Comparison of ENCODE assay signal across 18 cellular contexts in the genomic region with DNA sequence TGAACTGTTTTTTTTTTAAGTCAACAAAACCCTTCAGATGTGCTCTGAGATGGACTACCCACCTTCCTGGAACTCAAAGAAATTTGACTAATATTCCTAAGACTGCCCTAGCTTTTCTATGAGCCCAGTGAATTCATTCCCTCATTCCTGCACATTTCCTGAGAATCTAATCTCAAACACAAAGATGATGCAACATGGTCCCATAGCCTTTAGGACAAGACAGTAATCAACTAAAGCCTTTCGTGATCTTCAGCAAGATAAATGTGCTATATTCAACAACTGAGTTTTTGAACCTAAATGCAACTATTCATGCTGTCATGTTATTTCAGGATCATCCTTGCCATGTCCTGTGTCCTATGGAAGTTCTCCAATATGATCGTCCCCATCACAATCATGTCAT. TPM values are rescaled to one million over a fixed set of nuclear protein-coding genes. Genes with fewer than 3 reads are reported as not detected.
DNase-seq lines count a peak whose midpoint lies in the region; ATAC-seq and TF ChIP-seq lines count a peak whose summit lies in the region.
"Had no signal": no experiment of that assay in that cellular context is flagged by ENCODE, and none has a peak within 500 bp of the region (broad histone marks: within the 10 kb centered on the region; RNA-seq: fewer than 3 reads in every experiment).

No MANE protein-coding gene starts in this region.

- no peak for DNase-seq in left ventricle myocardium inferior
- no peak for DNase-seq in heart right ventricle
- peak; percentile 24 for DNase-seq in fibroblast of the aortic adventitia (ENCODE audit: low read depth)
- no peak for DNase-seq in DMS53 treated with DMSO at 0.1 percent for 48 hours (lab: John Stamatoyannopoulos, UW; ENCODE audit: unreplicated experiment)
- DNase-seq: CD4-positive, alpha-beta memory T cell; DMS53; HFFc6; KBM-7; NCI-H1048; NCI-H1436 treated with DMSO at 0.1 percent for 48 hours; NCI-H2029; NCI-H345; NCI-H524 treated with DMSO at 0.1 percent for 48 hours; SIG-M5 had no signal

- H3K27ac ChIP-seq in left ventricle myocardium inferior (replicated peaks): peak overlapping the region; percentile 10
- no peak overlapping the region for H3K27ac ChIP-seq in heart right ventricle
- H3K27ac ChIP-seq in VCaP: peak overlapping the region; percentile 90

- TF ChIP-seq CTCF in left ventricle myocardium inferior (IDR thresholded peaks at IDR 0.05; ENCODE audit: borderline replicate concordance) (no peak), heart right ventricle (IDR thresholded peaks at IDR 0.05) (no peak), VCaP (conservative IDR thresholded peaks at IDR 0.05) (no peak), fibroblast of the aortic adventitia (IDR thresholded peaks at IDR 0.05; ENCODE audit: insufficient read depth, low read length) (no peak)

- H3K9me3 ChIP-seq in left ventricle myocardium inferior (replicated peaks) (no peaks in the 10 kb centered on the region), heart right ventricle (no peaks in the 10 kb centered on the region)

- H3K36me3 ChIP-seq in left ventricle myocardium inferior (no peaks in the 10 kb centered on the region), heart right ventricle (no peaks in the 10 kb centered on the region)

- peaks cover 61% of the 10 kb centered on the region for H3K4me1 ChIP-seq in left ventricle myocardium inferior
- H3K4me1 ChIP-seq in heart right ventricle: peaks cover 0 to 79% (median 49%) of the 10 kb centered on the region in 9 donors

- WGBS in heart right ventricle, 2 donors: 82 to 87% methylated on average over 2 of the region's 2 CpGs

- H3K27me3 ChIP-seq in left ventricle myocardium inferior (ENCODE audit: low read depth) (no peaks in the 10 kb centered on the region), heart right ventricle (no peaks in the 10 kb centered on the region)

- H3K4me3 ChIP-seq in left ventricle myocardium inferior (no peak overlapping the region), heart right ventricle (no peak overlapping the region), fibroblast of the aortic adventitia (ENCODE audit: low read depth, low read length) (no peak overlapping the region)

- ATAC-seq in heart right ventricle (no peak), HG03432 (IDR thresholded peaks at IDR 0.05; ENCODE audit: unreplicated experiment) (no peak), HG03095 (IDR thresholded peaks at IDR 0.05; ENCODE audit: unreplicated experiment) (no peak), HG02642 (IDR thresholded peaks at IDR 0.05; ENCODE audit: poor library complexity, unreplicated experiment) (no peak)

- intact Hi-C loops in left ventricle myocardium inferior (cut with micrococcal nuclease): no loop called here
- intact Hi-C loops in heart right ventricle (cut with DNase I): no loop called here

RNA-seq across cellular contexts. Expression of a gene that starts 5.0 kb away (rescaled TPM):
- total RNA-seq in left ventricle myocardium inferior: 101 TPM
- 100 to 1,000 TPM in 8 of 10 donors, 10 to 100 TPM in 2; 89.6 to 129 (median 107) TPM for total RNA-seq in heart right ventricle
- 10 to 100 TPM; 35.0 to 59.9 TPM for polyA plus RNA-seq in heart right ventricle
- 47.6 and 189 TPM in 2 replicates for total RNA-seq in fibroblast of the aortic adventitia (ENCODE audit: low replicate concordance)

RNA-seq across cellular contexts. Expression of a gene that starts 5.5 kb away (rescaled TPM):
- 32.2 TPM for total RNA-seq in left ventricle myocardium inferior
- 10 to 100 TPM; 28.0 to 41.0 (median 31.9) TPM for total RNA-seq in heart right ventricle
- polyA plus RNA-seq in heart right ventricle: 10 to 100 TPM; 10.9 to 11.4 TPM
- total RNA-seq in fibroblast of the aortic adventitia (ENCODE audit: low replicate concordance): 3.8 and 27.3 TPM in 2 replicates

Comparison
In these comparisons a context has a peak if more than half of its experiments do, and no peak if none do; other contexts are left out.
1. H3K27ac ChIP-seq: peak in left ventricle myocardium inferior (single experiment) and VCaP (single experiment); none in heart right ventricle (0 of 10).